14 cellular contexts compared by ENCODE assay signal in genomic region chr17:50596191-50597037, GRCh38. TPM values are rescaled to one million over a fixed set of nuclear protein-coding genes. Genes with fewer than 3 reads are reported as not detected.
DNase-seq lines count a peak whose midpoint lies in the region; ATAC-seq and TF ChIP-seq lines count a peak whose summit lies in the region.
"Had no signal": no experiment of that assay in that cellular context is flagged by ENCODE, and none has a peak within 500 bp of the region (broad histone marks: within the 10 kb centered on the region; RNA-seq: fewer than 3 reads in every experiment).

No MANE protein-coding gene starts in this region.

- CTCF ChIA-PET in GM10248 (lab: Yijun Ruan, JAX) = no interaction called here
- CTCF ChIA-PET in activated CD8-positive, alpha-beta memory T cell treated with anti-CD3 and anti-CD28 coated beads, Interleukin-2, amount 10 ng/mL, durations not matched to agents 7 days and 5 days (lab: Charles Lee) = no interaction called here

- H3K4me1 ChIP-seq in MM.1S (ENCODE audit: low read length) (no peaks in the 10 kb centered on the region), fibroblast of lung (ENCODE audit: control insufficient read depth, extremely low read depth, insufficient read depth, low read length) (no peaks in the 10 kb centered on the region)

- H2AFZ ChIP-seq in MM.1S (ENCODE audit: low read length) (no peak overlapping the region), fibroblast of lung (ENCODE audit: low read length) (no peak overlapping the region)

- DNase-seq in GM10248 (ENCODE audit: extremely low spot score) = no peak
- DNase-seq in MM.1S = no peak
- no peak for DNase-seq in fibroblast of lung (ENCODE audit: low read depth in 2 of 2)
- peak; percentile 69 for DNase-seq in nephron progenitor cell
- no peak for DNase-seq in activated gamma-delta T cell treated with Interleukin-2 at 50 U/mL for 16 hours
- no peak for DNase-seq in NCI-H1048 (lab: John Stamatoyannopoulos, UW)
- DNase-seq in activated CD8-positive, alpha-beta memory T cell treated with anti-CD3 and anti-CD28 coated beads, Interleukin-2, amount 10 ng/mL, durations not matched to agents 7 days and 5 days = no peak
- DNase-seq: DMS 273 treated with DMSO at 0.1 percent for 48 hours; effector CD8-positive, alpha-beta T cell; stimulated activated CD4-positive, alpha-beta T cell treated with anti-CD3 and anti-CD28 coated beads, Interleukin-1b, Interleukin-23, amount 100 ng/mL, for 48 hours; stimulated activated naive CD4-positive, alpha-beta T cell treated with Interleukin-2 at 50 U/mL for 16 hours; T-cell had no signal

- H3K9ac ChIP-seq in MM.1S (ENCODE audit: low read length) (no peak overlapping the region), fibroblast of lung (ENCODE audit: insufficient read depth, low read length) (no peak overlapping the region)

- H3K36me3 Mint-ChIP-seq in nephron progenitor cell (ENCODE audit: low read depth) = no peaks in the 10 kb centered on the region
- no peaks in the 10 kb centered on the region for H3K36me3 Mint-ChIP-seq in activated CD8-positive, alpha-beta memory T cell treated with anti-CD3 and anti-CD28 coated beads, Interleukin-2, amount 10 ng/mL, durations not matched to agents 7 days and 5 days
- H3K36me3 Mint-ChIP-seq: T-cell had no signal

- no peak overlapping the region for H3K27ac Mint-ChIP-seq in nephron progenitor cell
- H3K27ac Mint-ChIP-seq in activated CD8-positive, alpha-beta memory T cell treated with anti-CD3 and anti-CD28 coated beads, Interleukin-2, amount 10 ng/mL, durations not matched to agents 7 days and 5 days = no peak overlapping the region
- H3K27ac Mint-ChIP-seq: T-cell had no signal

- H3K4me2 ChIP-seq in MM.1S (ENCODE audit: low read depth, low read length) (no peak overlapping the region), fibroblast of lung (ENCODE audit: extremely low read depth, insufficient read depth, low read length) (no peak overlapping the region)

- no peaks in the 10 kb centered on the region for H3K9me2 ChIP-seq in MM.1S (replicated peaks; ENCODE audit: insufficient read depth, low read length)

- H3K36me3 ChIP-seq in MM.1S (replicated peaks; ENCODE audit: insufficient read depth, low read length) (no peaks in the 10 kb centered on the region), fibroblast of lung (ENCODE audit: control insufficient read depth, insufficient read depth, low read length) (no peaks in the 10 kb centered on the region)

- TF ChIP-seq CTCF in GM10248 (IDR thresholded peaks at IDR 0.05; ENCODE audit: control extremely low read depth, extremely low read depth, low read depth, missing control alignments) = peak; percentile 7
- TF ChIP-seq CTCF in MM.1S (IDR thresholded peaks at IDR 0.05; ENCODE audit: low read length) = peak; percentile 27
- peak; percentile 7 to 20 for TF ChIP-seq CTCF in fibroblast of lung (conservative IDR thresholded peaks at IDR 0.05 in 1 of 2, IDR thresholded peaks at IDR 0.05 in 1 of 2; ENCODE audit: low read depth in 1 of 2, low read length in 2 of 2)
- peak; percentile 62 for TF ChIP-seq CTCF in nephron progenitor cell (IDR thresholded peaks at IDR 0.05)

- H3K27ac ChIP-seq in MM.1S (ENCODE audit: low read length) = no peak overlapping the region
- H3K27ac ChIP-seq in fibroblast of lung (ENCODE audit: insufficient read depth, low read length) = no peak overlapping the region

- no peaks in the 10 kb centered on the region for H3K79me2 ChIP-seq in MM.1S (ENCODE audit: low read length)
- H3K79me2 ChIP-seq in fibroblast of lung (ENCODE audit: control insufficient read depth, insufficient read depth, low read length) = no peaks in the 10 kb centered on the region

- H3K4me3 Mint-ChIP-seq in nephron progenitor cell = no peak overlapping the region
- no peak overlapping the region for H3K4me3 Mint-ChIP-seq in activated CD8-positive, alpha-beta memory T cell treated with anti-CD3 and anti-CD28 coated beads, Interleukin-2, amount 10 ng/mL, durations not matched to agents 7 days and 5 days
- H3K4me3 Mint-ChIP-seq: T-cell had no signal

- H3K4me1 Mint-ChIP-seq in nephron progenitor cell = peaks cover 41% of the 10 kb centered on the region
- no peaks in the 10 kb centered on the region for H3K4me1 Mint-ChIP-seq in activated CD8-positive, alpha-beta memory T cell treated with anti-CD3 and anti-CD28 coated beads, Interleukin-2, amount 10 ng/mL, durations not matched to agents 7 days and 5 days
- H3K4me1 Mint-ChIP-seq: T-cell had no signal

- H3K4me3 ChIP-seq in MM.1S (ENCODE audit: low read length) (no peak overlapping the region), fibroblast of lung (replicated peaks in 1 of 4; ENCODE audit: control extremely low read depth in 1 of 4, insufficient read depth in 1 of 4, low read depth in 3 of 4, low read length in 4 of 4) (no peak overlapping the region)

- peaks cover 42% of the 10 kb centered on the region for H3K27me3 Mint-ChIP-seq in nephron progenitor cell (ENCODE audit: low read depth, poor library complexity)
- peaks cover 4% of the 10 kb centered on the region for H3K27me3 Mint-ChIP-seq in activated CD8-positive, alpha-beta memory T cell treated with anti-CD3 and anti-CD28 coated beads, Interleukin-2, amount 10 ng/mL, durations not matched to agents 7 days and 5 days

- H3F3A ChIP-seq in MM.1S (ENCODE audit: insufficient read depth, low read length) = no peaks in the 10 kb centered on the region

- H4K20me1 ChIP-seq in MM.1S (ENCODE audit: insufficient read depth, low read length) = no peaks in the 10 kb centered on the region
- H4K20me1 ChIP-seq in fibroblast of lung (ENCODE audit: control insufficient read depth, extremely low read depth, insufficient read depth, low read length) = no peaks in the 10 kb centered on the region

- H3K27me3 ChIP-seq in MM.1S (replicated peaks; ENCODE audit: insufficient read depth, low read length) (peaks cover 86% of the 10 kb centered on the region), fibroblast of lung (ENCODE audit: control insufficient read depth, insufficient read depth, low read length) (peaks cover 4% of the 10 kb centered on the region)

- POLR2A ChIA-PET in GM10248 (lab: Yijun Ruan, JAX) = no interaction called here

- no peaks in the 10 kb centered on the region for H3K9me3 Mint-ChIP-seq in nephron progenitor cell
- H3K9me3 Mint-ChIP-seq in activated CD8-positive, alpha-beta memory T cell treated with anti-CD3 and anti-CD28 coated beads, Interleukin-2, amount 10 ng/mL, durations not matched to agents 7 days and 5 days (ENCODE audit: low read depth) = no peaks in the 10 kb centered on the region
- H3K9me3 Mint-ChIP-seq: T-cell had no signal

- no peak for ATAC-seq in HG03439 (IDR thresholded peaks at IDR 0.05; ENCODE audit: unreplicated experiment)
- no peak for ATAC-seq in activated CD8-positive, alpha-beta memory T cell treated with anti-CD3 and anti-CD28 coated beads, Interleukin-2, amount 10 ng/mL, durations not matched to agents 7 days and 5 days
- ATAC-seq: T-cell had no signal

- H3K9me3 ChIP-seq in MM.1S (replicated peaks; ENCODE audit: insufficient read depth, low read length) (no peaks in the 10 kb centered on the region), fibroblast of lung (ENCODE audit: control insufficient read depth, insufficient read depth, low read depth, low read length) (no peaks in the 10 kb centered on the region)

RNA-seq across cellular contexts. Expression of gene CACNA1G, which starts 35.9 kb away (rescaled TPM):
- total RNA-seq in fibroblast of lung = 0.26 and 0.99 TPM in 2 replicates
- 0.08 and 0.09 TPM in 2 replicates for polyA plus RNA-seq in fibroblast of lung
- 0.06 and 0.08 TPM in 2 replicates for polyA plus RNA-seq in fibroblast of lung (2012)
- 0.07 TPM in 1 of 2 replicates, not detected in the other for polyA minus RNA-seq in fibroblast of lung (ENCODE audit: low replicate concordance)
- not detected for total RNA-seq in activated CD8-positive, alpha-beta memory T cell treated with anti-CD3 and anti-CD28 coated beads, Interleukin-2, amount 10 ng/mL, durations not matched to agents 7 days and 5 days
- total RNA-seq: T-cell had no signal

RNA-seq across cellular contexts. Expression of gene ABCC3, which starts 38.3 kb away (rescaled TPM):
- 20.0 and 34.8 TPM in 2 replicates for total RNA-seq in fibroblast of lung
- polyA plus RNA-seq in fibroblast of lung = 11.5 and 11.9 TPM in 2 replicates
- polyA plus RNA-seq in fibroblast of lung (2012) = 13.8 and 14.8 TPM in 2 replicates
- polyA minus RNA-seq in fibroblast of lung (ENCODE audit: low replicate concordance) = 35.8 and 62.2 TPM in 2 replicates
- not detected for total RNA-seq in activated CD8-positive, alpha-beta memory T cell treated with anti-CD3 and anti-CD28 coated beads, Interleukin-2, amount 10 ng/mL, durations not matched to agents 7 days and 5 days
- polyA plus RNA-seq: neural cell had no signal

RNA-seq across cellular contexts. Expression of gene SPATA20, which starts 49.4 kb away (rescaled TPM):
- 68.8 and 119 TPM in 2 replicates for total RNA-seq in fibroblast of lung
- 19.9 and 21.6 TPM in 2 replicates for polyA plus RNA-seq in fibroblast of lung
- polyA plus RNA-seq in fibroblast of lung (2012) = 47.3 and 47.5 TPM in 2 replicates
- 52.9 and 56.4 TPM in 2 replicates for polyA minus RNA-seq in fibroblast of lung (ENCODE audit: low replicate concordance)
- 10 to 100 TPM; 29.9 to 35.2 TPM for total RNA-seq in activated CD8-positive, alpha-beta memory T cell treated with anti-CD3 and anti-CD28 coated beads, Interleukin-2, amount 10 ng/mL, durations not matched to agents 7 days and 5 days

Comparison
In these comparisons a context has a peak if more than half of its experiments do, and no peak if none do; other contexts are left out.
1. CTCF ChIP-seq: peak in every context shown above with its lines; median percentile 62 in nephron progenitor cell; 27 in MM.1S; 14 in fibroblast of lung; 7 in GM10248.
2. RNA of gene ABCC3, which starts 38.3 kb away (total RNA-seq): 20.0 to 34.8 TPM in fibroblast of lung; not detected in activated CD8-positive, alpha-beta memory T cell treated with anti-CD3 and anti-CD28 coated beads, Interleukin-2, amount 10 ng/mL, durations not matched to agents 7 days and 5 days; every median in the first group is over 10 times any median in the second.